23 cellular contexts compared by ENCODE assay signal in genomic region chr1:179576509-179576908, GRCh38. TPM values are rescaled to one million over a fixed set of nuclear protein-coding genes. Genes with fewer than 3 reads are reported as not detected.
"Had no signal": no experiment of that assay in that cellular context is flagged by ENCODE, and none has a peak within 500 bp of the region (broad histone marks: within the 10 kb centered on the region; RNA-seq: fewer than 3 reads in every experiment).

No MANE protein-coding gene starts in this region.

- DNase-seq: activated CD4-positive, alpha-beta T cell treated with anti-CD3 and anti-CD28 coated beads for 1 hour; activated CD8-positive, alpha-beta memory T cell treated with anti-CD3 and anti-CD28 coated beads for 24 hours; activated effector memory CD4-positive, alpha-beta T cell treated with anti-CD3 and anti-CD28 coated beads, Interleukin-2, amount 50 U/mL, for 16 hours; activated naive CD4-positive, alpha-beta T cell treated with anti-CD3 and anti-CD28 coated beads, Interleukin-2, amount 50 U/mL, for 16 hours; activated T-cell treated with anti-CD3 and anti-CD28 coated beads, Interleukin-2, amount 50 U/mL, for 72 hours; adrenal gland; effector CD4-positive, alpha-beta T cell; heart left ventricle; immature natural killer cell; left ventricle myocardium superior; mesenchymal stem cell; naive thymus-derived CD8-positive, alpha-beta T cell; occipital lobe; stimulated activated CD4-positive, alpha-beta T cell treated with anti-CD3 and anti-CD28 coated beads, Interleukin-2, amount 100 ng/mL, for 24 hours; T-helper 17 cell; testis had no signal

- H3K27ac Mint-ChIP-seq: activated T-cell treated with anti-CD3 and anti-CD28 coated beads, Interleukin-2, amount 50 U/mL, for 72 hours; immature natural killer cell; naive thymus-derived CD8-positive, alpha-beta T cell; T-helper 17 cell had no signal

- ATAC-seq: activated T-cell treated with anti-CD3 and anti-CD28 coated beads, Interleukin-2, amount 50 U/mL, for 72 hours; heart left ventricle; left ventricle myocardium superior; naive thymus-derived CD8-positive, alpha-beta T cell; T-helper 17 cell had no signal

- H3K4me1 Mint-ChIP-seq: immature natural killer cell had no signal

- H3K9me3 Mint-ChIP-seq: activated T-cell treated with anti-CD3 and anti-CD28 coated beads, Interleukin-2, amount 50 U/mL, for 72 hours had no signal

- H3K4me3 Mint-ChIP-seq: immature natural killer cell, T-helper 17 cell had no signal

- H3K36me3 Mint-ChIP-seq: immature natural killer cell had no signal

RNA-seq across cellular contexts. Expression of gene NPHS2, which starts 0.8 kb away (rescaled TPM):
- total RNA-seq: activated T-cell treated with anti-CD3 and anti-CD28 coated beads, Interleukin-2, amount 50 U/mL, for 72 hours; adrenal gland; astrocyte; bronchial epithelial cell; cerebellum; frontal cortex; heart left ventricle; left ventricle myocardium superior; naive thymus-derived CD8-positive, alpha-beta T cell; occipital lobe; posterior vena cava; T-helper 17 cell; upper lobe of left lung had no signal
- polyA plus RNA-seq: adrenal gland; esophagus; heart left ventricle; immature natural killer cell; naive thymus-derived CD8-positive, alpha-beta T cell had no signal

RNA-seq across cellular contexts. Expression of gene TDRD5, which starts 15.1 kb away (rescaled TPM):
- total RNA-seq: activated T-cell treated with anti-CD3 and anti-CD28 coated beads, Interleukin-2, amount 50 U/mL, for 72 hours; astrocyte; bronchial epithelial cell; left ventricle myocardium superior; naive thymus-derived CD8-positive, alpha-beta T cell; posterior vena cava; T-helper 17 cell had no signal
- polyA plus RNA-seq: heart left ventricle; immature natural killer cell; naive thymus-derived CD8-positive, alpha-beta T cell had no signal
